ENCODE assay signal across 8 cellular contexts in the genomic region with DNA sequence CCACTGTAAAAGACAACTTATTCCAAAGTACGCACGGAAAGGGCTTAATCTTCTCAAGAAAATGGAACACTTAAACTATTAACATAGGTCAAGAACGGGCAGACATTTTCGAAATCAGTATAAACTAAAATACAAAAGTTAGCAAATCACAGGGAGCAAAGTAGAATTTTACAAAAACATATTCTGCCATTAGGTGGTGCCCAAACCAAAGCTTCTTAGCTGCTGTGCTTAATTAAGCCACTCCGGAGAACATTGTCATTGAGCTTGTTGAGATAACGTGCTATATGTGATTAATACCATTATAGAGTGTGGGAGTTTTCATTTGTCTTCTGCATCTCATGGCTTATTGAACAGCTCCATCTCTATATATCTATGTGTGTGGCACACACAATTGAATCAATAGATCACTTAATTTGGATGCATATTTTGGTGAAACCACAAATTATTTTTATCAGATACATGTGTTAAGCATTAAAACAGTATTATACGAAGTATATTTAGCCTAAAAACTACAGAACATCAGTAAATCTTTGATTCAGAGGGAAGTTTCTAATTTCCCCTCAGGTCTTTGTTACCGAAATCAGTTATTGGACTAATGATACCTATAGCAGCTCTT. TPM values are rescaled to one million over a fixed set of nuclear protein-coding genes. Genes with fewer than 3 reads are reported as not detected.
DNase-seq lines count a peak whose midpoint lies in the region; ATAC-seq and TF ChIP-seq lines count a peak whose summit lies in the region.

No MANE protein-coding gene starts in this region.

- no peak for ATAC-seq in aorta (ENCODE audit: low FRiP score)

- H3K36me3 ChIP-seq in SK-N-MC (ENCODE audit: insufficient read depth, low read length) (peaks cover 10% of the 10 kb centered on the region), aorta (ENCODE audit: control insufficient read depth in 1 of 2, insufficient read depth in 2 of 2, low read length in 1 of 2) (no peaks in the 10 kb centered on the region)

- no peak overlapping the region for H3K4me3 Mint-ChIP-seq in Calu3 (ENCODE audit: low read depth, unreplicated experiment)

- H3K4me1 Mint-ChIP-seq in Calu3 (ENCODE audit: low read depth, unreplicated experiment) = no peaks in the 10 kb centered on the region

- H3K36me3 Mint-ChIP-seq in Calu3 (ENCODE audit: insufficient read depth, unreplicated experiment) = no peaks in the 10 kb centered on the region

- H3K9me3 ChIP-seq in SK-N-MC (ENCODE audit: low read depth, low read length) (no peaks in the 10 kb centered on the region), aorta (ENCODE audit: control insufficient read depth, low read length) (no peaks in the 10 kb centered on the region)

- H3K27ac Mint-ChIP-seq in Calu3 (ENCODE audit: unreplicated experiment) = no peak overlapping the region

- 54 to 55% methylated on average over 8 of the region's 8 CpGs for WGBS in aorta, 2 donors

- no peaks in the 10 kb centered on the region for H3K27me3 ChIP-seq in aorta (ENCODE audit: control insufficient read depth in 1 of 2, insufficient read depth in 2 of 2, low read length in 1 of 2)

- DNase-seq in Calu3 = peak; percentile 11
- peak; percentile 15 for DNase-seq in HFF-Myc (ENCODE audit: extremely low read depth, low read depth)
- peak; percentile 14 for DNase-seq in SK-N-MC (ENCODE audit: low read depth, low spot score)
- peak; percentile 54 for DNase-seq in fibroblast of villous mesenchyme (ENCODE audit: low read depth)
- DNase-seq in retina = peak; percentile 25
- no peak for DNase-seq in activated CD8-positive, alpha-beta memory T cell treated with anti-CD3 and anti-CD28 coated beads, Interleukin-2, amount 50 U/mL, for 4 hours
- DNase-seq in aorta = no peak
- no peak for DNase-seq in cortex of kidney (lab: John Stamatoyannopoulos, UW)

- CTCF ChIA-PET in Calu3 (lab: Charles Lee) = interaction anchor here (0.6 to 1.5 kb wide), 12 partner anchors 25 to 736 kb away, joined by 3 to 10 read pairs (median 4); no protein-coding TSS in a partner anchor

- H3K9me3 Mint-ChIP-seq in Calu3 (ENCODE audit: low read depth, unreplicated experiment) = no peaks in the 10 kb centered on the region

- H3K4me3 ChIP-seq in HFF-Myc (replicated peaks; ENCODE audit: low read depth, low read length) (no peak overlapping the region), SK-N-MC (no peak overlapping the region), fibroblast of villous mesenchyme (ENCODE audit: low read depth, low read length) (no peak overlapping the region), aorta (ENCODE audit: low read length in 2 of 2) (no peak overlapping the region)

- no peak for TF ChIP-seq CTCF in Calu3 (IDR thresholded peaks at IDR 0.05; ENCODE audit: unreplicated experiment)
- peak; percentile 36 for TF ChIP-seq CTCF in HFF-Myc (IDR thresholded peaks at IDR 0.05; ENCODE audit: low read depth, low read length, missing control alignments)
- peak; percentile 48 for TF ChIP-seq CTCF in fibroblast of villous mesenchyme (IDR thresholded peaks at IDR 0.05; ENCODE audit: insufficient read depth, low read depth, low read length)

- BruUV-seq in Calu3 (replicated peaks; lab: Mats Ljungman, UMichigan) = no TSS peak

- H3K9ac ChIP-seq in SK-N-MC (ENCODE audit: insufficient read length) = no peak overlapping the region

- no peaks in the 10 kb centered on the region for H3K4me1 ChIP-seq in aorta (ENCODE audit: control insufficient read depth in 1 of 2, insufficient read depth in 2 of 2, low read length in 2 of 2)

- no peak overlapping the region for H3K27ac ChIP-seq in SK-N-MC
- no peak overlapping the region for H3K27ac ChIP-seq in aorta (ENCODE audit: low read depth in 1 of 2, low read length in 2 of 2)

- no peaks in the 10 kb centered on the region for H3K27me3 Mint-ChIP-seq in Calu3 (ENCODE audit: unreplicated experiment)

- intact Hi-C loops in Calu3 (cut with micrococcal nuclease; ENCODE audit: unreplicated experiment) = loop anchor here (1.0 to 2.0 kb wide), 3 partner anchors 30 to 701 kb away; no protein-coding TSS in a partner anchor
- intact Hi-C loops in aorta (cut with DNase I) = loop anchor here in 1 of 2 donors (10.0 kb wide), 1 partner anchor 698 kb away; no protein-coding TSS in a partner anchor

RNA-seq across cellular contexts. Expression of gene UBLCP1, which starts 23.4 kb away (rescaled TPM):
- total RNA-seq in Calu3 (2022) = 35.8 and 39.5 TPM in 2 replicates
- 32.5 and 36.7 TPM in 2 replicates for total RNA-seq in fibroblast of villous mesenchyme
- 10 to 100 TPM; 20.0 to 23.5 TPM for total RNA-seq in aorta
- 10 to 100 TPM; 17.9 to 22.2 TPM for polyA plus RNA-seq in aorta

RNA-seq across cellular contexts. Expression of gene IL12B, which starts 43.8 kb away (rescaled TPM):
- total RNA-seq in Calu3 (2022) (not detected in 2 replicates), fibroblast of villous mesenchyme (not detected in 2 replicates), aorta (not detected)
- not detected for polyA plus RNA-seq in aorta

Comparison
In these comparisons a context has a peak if more than half of its experiments do, and no peak if none do; other contexts are left out.
1. DNase-seq: peak in Calu3 (single experiment), HFF-Myc (single experiment), SK-N-MC (single experiment), fibroblast of villous mesenchyme (single experiment) and retina (single experiment); none in activated CD8-positive, alpha-beta memory T cell treated with anti-CD3 and anti-CD28 coated beads, Interleukin-2, amount 50 U/mL, for 4 hours (single experiment), aorta (0 of 2) and cortex of kidney (single experiment).